1 cellular context compared by ENCODE assay signal in genomic region chr3:72270072-72270611, GRCh38.
TF ChIP-seq lines count a peak whose summit lies in the region.

No MANE protein-coding gene starts in this region.

TF ChIP-seq in K562, 482 proteins besides CTCF, POLR2A, EP300 and RAD21 (continued from another document and continues in another):
- no peak for TF ChIP-seq ZBTB40 (IDR thresholded peaks at IDR 0.05)
- TF ChIP-seq ZBTB40 (CRISPR knock-in tag; IDR thresholded peaks at IDR 0.05): no peak
- TF ChIP-seq GABPB2 (CRISPR knock-in tag; conservative IDR thresholded peaks at IDR 0.05): no peak
- TF ChIP-seq MNT (conservative IDR thresholded peaks at IDR 0.05): peak; percentile 23 to 26; a peak in 1 of 4 replicates
- peak; percentile 20; the same call in 1 of the 2 replicates for TF ChIP-seq TAL1 (IDR thresholded peaks at IDR 0.05)
- TF ChIP-seq ZNF143 (CRISPR knock-in tag; IDR thresholded peaks at IDR 0.05): no peak
- TF ChIP-seq NFYB (IDR thresholded peaks at IDR 0.05; ENCODE audit: extremely low read depth, insufficient read length): no peak
- TF ChIP-seq ARID1B (IDR thresholded peaks at IDR 0.05): peak; percentile 76
- no peak for TF ChIP-seq THAP7 (CRISPR knock-in tag; IDR thresholded peaks at IDR 0.05)
- peak; percentile 99 for TF ChIP-seq CEBPB (tag; IDR thresholded peaks at IDR 0.05)
- no peak for TF ChIP-seq SNRNP70 (optimal IDR thresholded peaks at IDR 0.05; ENCODE audit: low read depth, low read length)
- no peak; the same call in 1 of the 2 replicates for TF ChIP-seq BACH1 (tag; IDR thresholded peaks at IDR 0.05)
- no peak for TF ChIP-seq DLX4 (CRISPR knock-in tag; IDR thresholded peaks at IDR 0.05)
- TF ChIP-seq ZNF589 (CRISPR knock-in tag; IDR thresholded peaks at IDR 0.05; ENCODE audit: low read depth): 0 out of 2 replicates have a peak, but pooled peaks have one; percentile 34
- 0 out of 2 replicates have a peak, but pooled peaks have one; percentile 5 for TF ChIP-seq ZNF79 (CRISPR knock-in tag; IDR thresholded peaks at IDR 0.05; ENCODE audit: low read depth)
- no peak for TF ChIP-seq TSC22D4 (tag; IDR thresholded peaks at IDR 0.05)
- peak; percentile 99 for TF ChIP-seq ZNF316 (IDR thresholded peaks at IDR 0.05)
- peak; percentile 64 for TF ChIP-seq NBN (IDR thresholded peaks at IDR 0.05; ENCODE audit: low read depth)
- peak; percentile 79 for TF ChIP-seq SMARCA4 (IDR thresholded peaks at IDR 0.05)
- no peak for TF ChIP-seq SUPT5H (IDR thresholded peaks at IDR 0.05)
- no peak for TF ChIP-seq ETV1 (tag; conservative IDR thresholded peaks at IDR 0.05; ENCODE audit: low read depth)
- no peak for TF ChIP-seq SIN3B (IDR thresholded peaks at IDR 0.05; ENCODE audit: low read depth)
- no peak for TF ChIP-seq ILF3 (IDR thresholded peaks at IDR 0.05; ENCODE audit: borderline replicate concordance)
- TF ChIP-seq HBP1 (CRISPR knock-in tag; IDR thresholded peaks at IDR 0.05): no peak
- no peak for TF ChIP-seq SREBF1 (IDR thresholded peaks at IDR 0.05; ENCODE audit: borderline replicate concordance, low read depth, low read length)
- peak; percentile 97 for TF ChIP-seq TAF9B (IDR thresholded peaks at IDR 0.05; ENCODE audit: partially characterized antibody)
- TF ChIP-seq TGIF2 (CRISPR knock-in tag; IDR thresholded peaks at IDR 0.05): no peak
- no peak for TF ChIP-seq SIX5 (IDR thresholded peaks at IDR 0.05; ENCODE audit: borderline replicate concordance in 1 of 2, insufficient read depth in 1 of 2, low read depth in 1 of 2, low read length in 2 of 2)
- TF ChIP-seq PHB2 (IDR thresholded peaks at IDR 0.05; ENCODE audit: low read depth): no peak
- 0 out of 4 replicates have a peak, but pooled peaks of 1 of the 2 experiments have one; percentile 14 for TF ChIP-seq FOXK2 (conservative IDR thresholded peaks at IDR 0.05 in 1 of 2, IDR thresholded peaks at IDR 0.05 in 1 of 2; ENCODE audit: low read depth in 2 of 2)
- no peak for TF ChIP-seq CBX8 (IDR thresholded peaks at IDR 0.05; ENCODE audit: borderline replicate concordance, extremely low read depth, low read depth, low read length, poor library complexity, severe bottlenecking)
- no peak for TF ChIP-seq OTX1 (CRISPR knock-in tag; IDR thresholded peaks at IDR 0.05)
- TF ChIP-seq CBX5 (IDR thresholded peaks at IDR 0.05; ENCODE audit: borderline replicate concordance, low read depth): no peak
- TF ChIP-seq JUNB (CRISPR knock-in tag; conservative IDR thresholded peaks at IDR 0.05): peak; percentile 69
- peak; percentile 100 for TF ChIP-seq ESRRA (IDR thresholded peaks at IDR 0.05; ENCODE audit: borderline replicate concordance, low read depth)
- no peak for TF ChIP-seq HINFP (tag; conservative IDR thresholded peaks at IDR 0.05; ENCODE audit: low read depth)
- no peak for TF ChIP-seq CUX1 (CRISPR knock-in tag; IDR thresholded peaks at IDR 0.05)
- TF ChIP-seq ZNF121 (CRISPR knock-in tag; conservative IDR thresholded peaks at IDR 0.05): no peak
- peak; percentile 97 for TF ChIP-seq JUN (IDR thresholded peaks at IDR 0.05; ENCODE audit: borderline replicate concordance, low read depth, low read length)
- no peak for TF ChIP-seq JUN (CRISPR knock-in tag; IDR thresholded peaks at IDR 0.05; ENCODE audit: borderline replicate concordance)
- peak; percentile 53; the same call in 1 of the 2 replicates for TF ChIP-seq LEF1 (IDR thresholded peaks at IDR 0.05)
- no peak for TF ChIP-seq NR0B1 (IDR thresholded peaks at IDR 0.05; ENCODE audit: partially characterized antibody)
- peak; percentile 97 for TF ChIP-seq MAFF (IDR thresholded peaks at IDR 0.05; ENCODE audit: low read length)
- TF ChIP-seq ATF1 (CRISPR knock-in tag; IDR thresholded peaks at IDR 0.05): no peak
- peak; percentile 91 for TF ChIP-seq ATF1 (tag; IDR thresholded peaks at IDR 0.05)
